29 cellular contexts compared by ENCODE assay signal in the genomic region with DNA sequence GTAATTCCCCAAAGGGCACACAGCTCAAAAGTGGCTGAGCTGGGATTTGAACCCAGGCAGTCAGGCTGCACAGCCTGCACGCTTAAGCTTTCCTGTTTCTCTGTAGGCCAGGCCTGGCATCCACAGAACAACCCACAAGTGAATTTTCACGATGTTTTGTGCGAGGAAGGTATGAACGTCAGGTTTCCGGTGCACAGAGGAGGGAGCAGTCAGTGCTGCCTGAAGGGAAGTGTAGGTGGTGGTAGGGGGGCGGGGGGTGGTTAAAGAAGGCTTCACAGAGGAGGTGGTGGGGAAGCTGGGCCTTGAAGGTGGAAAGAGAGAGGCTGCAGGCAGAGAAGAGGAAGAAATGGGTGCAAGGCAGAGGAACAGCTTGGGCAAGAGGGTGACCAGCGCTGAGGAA. TPM values are rescaled to one million over a fixed set of nuclear protein-coding genes. Genes with fewer than 3 reads are reported as not detected.
"Had no signal": no experiment of that assay in that cellular context is flagged by ENCODE, and none has a peak within 500 bp of the region (broad histone marks: within the 10 kb centered on the region; RNA-seq: fewer than 3 reads in every experiment).

No MANE protein-coding gene starts in this region.

- DNase-seq: activated B cell treated with CpG ODN at 0.5 μM for 24 hours; activated CD4-positive, alpha-beta T cell treated with anti-CD3 and anti-CD28 coated beads for 48 hours; activated CD4-positive, alpha-beta T cell treated with anti-CD3 and anti-CD28 coated beads, Interleukin-2, amount 50 U/mL, for 1 hour; activated CD4-positive, alpha-beta T cell treated with anti-CD3 and anti-CD28 coated beads, Interleukin-2, amount 50 U/mL, for 48 hours; activated CD8-positive, alpha-beta memory T cell treated with anti-CD3 and anti-CD28 coated beads for 24 hours; activated effector memory CD4-positive, alpha-beta T cell treated with Interleukin-2 at 50 U/mL for 16 hours; activated gamma-delta T cell treated with Interleukin-2 at 50 U/mL for 16 hours; activated naive CD4-positive, alpha-beta T cell treated with anti-CD3 and anti-CD28 coated beads, Interleukin-2, amount 50 U/mL, for 16 hours; activated naive CD4-positive, alpha-beta T cell treated with Interleukin-2 at 50 U/mL for 16 hours; activated T-cell treated with anti-CD3 and anti-CD28 coated beads, Interleukin-2, amount 50 U/mL, for 4 hours; amniotic stem cell; aorta; body of pancreas; central memory CD4-positive, alpha-beta T cell; cerebellar nuclear complex; colonic mucosa; dorsolateral prefrontal cortex; effector memory CD4-positive, alpha-beta T cell; endodermal cell; foreskin fibroblast; heart left ventricle; T-helper 1 cell; T-helper 17 cell; T1000; WERI-Rb-1 had no signal

- H3K27me3 ChIP-seq: body of pancreas, colonic mucosa, dorsolateral prefrontal cortex had no signal

- ATAC-seq: activated CD4-positive, CD25-positive, alpha-beta regulatory T cell treated with anti-CD3 and anti-CD28 coated beads, Interleukin-2, amount 50 U/mL, for 24 hours; activated T-cell treated with anti-CD3 and anti-CD28 coated beads, Interleukin-2, amount 50 U/mL, for 4 hours; activated T-helper 17 cell treated with anti-CD3 and anti-CD28 coated beads, Interleukin-2, amount 50 U/mL, for 72 hours; body of pancreas; esophagus mucosa; heart left ventricle; T-helper 17 cell had no signal

- H3K27ac ChIP-seq: body of pancreas, colonic mucosa, heart left ventricle, WERI-Rb-1 had no signal

- H3K4me3 ChIP-seq: body of pancreas, colonic mucosa, heart left ventricle had no signal

- H3K4me1 ChIP-seq: body of pancreas, colonic mucosa, heart left ventricle had no signal

- H3K36me3 ChIP-seq: colonic mucosa, heart left ventricle had no signal

- H3K9me3 ChIP-seq: body of pancreas, colonic mucosa, heart left ventricle had no signal

RNA-seq across cellular contexts. Expression of a gene that starts 14.1 kb away (rescaled TPM):
- total RNA-seq: activated B cell treated with CpG ODN at 0.5 μM for 24 hours; activated T-helper 17 cell treated with anti-CD3 and anti-CD28 coated beads, Interleukin-2, amount 50 U/mL, for 72 hours; epithelial cell of proximal tubule had no signal
